In the genomic region with DNA sequence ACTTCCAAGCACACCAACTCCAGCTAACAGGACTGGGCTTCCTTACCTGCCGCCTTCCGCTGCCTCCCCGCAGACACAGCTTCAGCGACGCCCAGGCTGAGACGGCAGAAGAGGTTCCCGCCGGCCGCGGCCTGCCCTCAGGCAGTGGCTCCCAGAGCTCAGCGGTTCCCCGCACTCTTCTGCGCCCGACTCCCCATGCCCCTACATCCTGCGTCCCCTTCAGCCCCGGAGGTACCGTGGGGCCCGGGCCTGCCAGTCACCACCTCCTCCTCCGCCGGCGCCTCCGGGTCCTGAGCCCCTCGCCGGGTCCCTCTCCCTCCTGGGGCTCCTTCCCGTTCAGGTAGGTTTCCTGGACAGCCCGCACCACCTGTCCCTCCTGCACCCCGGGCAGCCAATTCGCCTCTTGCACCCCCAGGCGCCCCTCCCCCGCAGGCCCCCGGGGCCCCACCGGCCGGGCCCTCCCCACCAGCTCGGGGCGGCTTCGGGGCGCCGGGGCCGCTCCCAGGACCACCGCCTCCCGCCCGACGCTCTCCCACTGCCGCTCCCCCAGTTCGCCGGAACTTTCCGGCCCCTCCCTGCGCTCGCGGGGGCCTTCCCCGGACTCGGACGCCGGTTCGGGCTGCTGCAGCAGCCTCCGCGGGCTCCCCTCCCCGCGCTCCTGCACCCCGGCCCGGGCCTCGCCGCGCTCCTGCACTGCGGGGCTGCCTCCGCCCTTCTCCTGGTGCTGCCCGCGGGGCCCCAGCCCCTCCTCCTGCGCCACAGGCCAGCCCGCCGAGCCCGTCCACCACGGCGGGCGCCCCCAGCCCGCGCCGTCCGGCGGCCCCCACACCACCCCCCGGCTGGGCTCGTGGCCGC, we compare ENCODE assay signal across 8 cellular contexts. TPM values are rescaled to one million over a fixed set of nuclear protein-coding genes. Genes with fewer than 3 reads are reported as not detected.
DNase-seq lines count a peak whose midpoint lies in the region; ATAC-seq and TF ChIP-seq lines count a peak whose summit lies in the region.

A gene (minus strand): TSS at position 113 of the 855 bp plus-strand sequence. CDS start 19,963 bp downstream, outside the sequence.

- no peak for TF ChIP-seq CTCF in AG09309 (IDR thresholded peaks at IDR 0.05; ENCODE audit: control insufficient read depth, insufficient read depth, low read depth, low read length, missing control alignments)

- H3K4me3 ChIP-seq in AG09309 (ENCODE audit: control insufficient read depth, low read depth, low read length): peak within 1 kb of the TSS; percentile 45
- peak within 1 kb of the TSS; percentile 48 to 76 (median 66) for H3K4me3 ChIP-seq in subcutaneous abdominal adipose tissue (ENCODE audit: low read depth in 1 of 5, low read length in 5 of 5)

- no peaks in the 10 kb centered on the region for H3K27me3 ChIP-seq in subcutaneous abdominal adipose tissue (ENCODE audit: control insufficient read depth in 5 of 5, insufficient read depth in 4 of 5, low read length in 5 of 5)

- H3K9ac ChIP-seq in subcutaneous abdominal adipose tissue (ENCODE audit: low read length in 5 of 5): peak within 1 kb of the TSS in 4 of 5 donors; percentile 46 to 75 (median 56)

- no peak within 1 kb of the TSS for H3K27ac ChIP-seq in subcutaneous abdominal adipose tissue (ENCODE audit: low read depth, low read length)

- H3K9me3 ChIP-seq in subcutaneous abdominal adipose tissue (ENCODE audit: control insufficient read depth in 5 of 5, low read length in 5 of 5): no peaks in the 10 kb centered on the region

- ATAC-seq in GM19372 (IDR thresholded peaks at IDR 0.05; ENCODE audit: low read depth, unreplicated experiment) (peak; percentile 6), HG03565 (IDR thresholded peaks at IDR 0.05; ENCODE audit: unreplicated experiment) (peak; percentile 1)

- no peaks in the 10 kb centered on the region for H3K36me3 ChIP-seq in subcutaneous abdominal adipose tissue (ENCODE audit: control insufficient read depth in 5 of 5, insufficient read depth in 5 of 5, low read length in 5 of 5)

- peaks cover 2 to 44% (median 31%) of the 10 kb centered on the region in 5 donors for H3K4me1 ChIP-seq in subcutaneous abdominal adipose tissue (ENCODE audit: control insufficient read depth in 5 of 5, insufficient read depth in 5 of 5, low read length in 5 of 5)

- no peak for DNase-seq in AG09309 (ENCODE audit: low read depth)
- DNase-seq in activated CD4-positive, alpha-beta T cell treated with anti-CD3 and anti-CD28 coated beads for 48 hours: peak; percentile 57
- peak; percentile 70 for DNase-seq in ecto neural progenitor cell (ENCODE audit: low spot score)
- no peak for DNase-seq in mesenteric fat pad (ENCODE audit: low spot score)
- no peak for DNase-seq in NCI-H446 (lab: John Stamatoyannopoulos, UW)

RNA-seq across cellular contexts. Expression of the gene that starts here (rescaled TPM):
- 40.5 TPM for total RNA-seq in mesenteric fat pad

Comparison
In these comparisons a context has a peak if more than half of its experiments do, and no peak if none do; other contexts are left out.
1. DNase-seq: peak in activated CD4-positive, alpha-beta T cell treated with anti-CD3 and anti-CD28 coated beads for 48 hours (single experiment) and ecto neural progenitor cell (single experiment); none in AG09309 (single experiment), mesenteric fat pad (single experiment) and NCI-H446 (0 of 2).